1 cellular context compared by ENCODE assay signal in the genomic region with DNA sequence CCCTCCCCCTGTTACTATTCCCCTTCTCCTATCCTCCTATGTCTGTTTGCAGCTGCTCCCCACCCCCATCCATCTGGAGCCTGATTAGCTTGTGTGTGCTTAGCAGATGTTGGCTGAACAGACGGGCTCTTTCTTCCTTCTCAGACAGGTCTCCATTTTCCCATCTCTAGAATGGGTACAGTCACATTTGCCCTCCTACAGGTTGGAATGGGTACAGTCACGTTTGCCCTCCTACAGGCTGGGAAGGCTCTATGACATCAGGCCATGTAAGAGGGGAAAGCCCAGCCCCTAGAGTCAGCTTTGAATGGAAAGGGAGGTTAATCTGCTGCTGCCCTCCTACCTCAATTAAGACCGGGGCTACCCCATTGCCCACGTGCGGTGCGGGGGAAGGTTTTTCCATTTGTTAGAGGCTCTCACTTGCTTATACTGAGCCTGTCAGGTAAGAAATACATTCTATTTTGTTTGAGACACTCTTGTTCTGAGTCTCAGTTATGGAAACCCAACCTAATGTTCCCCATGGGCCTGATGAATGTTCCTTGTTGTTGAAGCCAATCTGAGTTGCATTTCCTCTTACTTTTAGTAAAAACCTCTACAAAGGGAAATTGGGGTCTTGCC.
A peak's percentile ranks its signal among the peaks of the same experiment; 100 is the strongest.
TF ChIP-seq lines count a peak whose summit lies in the region.

No MANE protein-coding gene starts in this region.

TF ChIP-seq in K562, 482 proteins besides CTCF, POLR2A, EP300 and RAD21 (continued from another document and continues in another):
- TF ChIP-seq, protein P1, sequence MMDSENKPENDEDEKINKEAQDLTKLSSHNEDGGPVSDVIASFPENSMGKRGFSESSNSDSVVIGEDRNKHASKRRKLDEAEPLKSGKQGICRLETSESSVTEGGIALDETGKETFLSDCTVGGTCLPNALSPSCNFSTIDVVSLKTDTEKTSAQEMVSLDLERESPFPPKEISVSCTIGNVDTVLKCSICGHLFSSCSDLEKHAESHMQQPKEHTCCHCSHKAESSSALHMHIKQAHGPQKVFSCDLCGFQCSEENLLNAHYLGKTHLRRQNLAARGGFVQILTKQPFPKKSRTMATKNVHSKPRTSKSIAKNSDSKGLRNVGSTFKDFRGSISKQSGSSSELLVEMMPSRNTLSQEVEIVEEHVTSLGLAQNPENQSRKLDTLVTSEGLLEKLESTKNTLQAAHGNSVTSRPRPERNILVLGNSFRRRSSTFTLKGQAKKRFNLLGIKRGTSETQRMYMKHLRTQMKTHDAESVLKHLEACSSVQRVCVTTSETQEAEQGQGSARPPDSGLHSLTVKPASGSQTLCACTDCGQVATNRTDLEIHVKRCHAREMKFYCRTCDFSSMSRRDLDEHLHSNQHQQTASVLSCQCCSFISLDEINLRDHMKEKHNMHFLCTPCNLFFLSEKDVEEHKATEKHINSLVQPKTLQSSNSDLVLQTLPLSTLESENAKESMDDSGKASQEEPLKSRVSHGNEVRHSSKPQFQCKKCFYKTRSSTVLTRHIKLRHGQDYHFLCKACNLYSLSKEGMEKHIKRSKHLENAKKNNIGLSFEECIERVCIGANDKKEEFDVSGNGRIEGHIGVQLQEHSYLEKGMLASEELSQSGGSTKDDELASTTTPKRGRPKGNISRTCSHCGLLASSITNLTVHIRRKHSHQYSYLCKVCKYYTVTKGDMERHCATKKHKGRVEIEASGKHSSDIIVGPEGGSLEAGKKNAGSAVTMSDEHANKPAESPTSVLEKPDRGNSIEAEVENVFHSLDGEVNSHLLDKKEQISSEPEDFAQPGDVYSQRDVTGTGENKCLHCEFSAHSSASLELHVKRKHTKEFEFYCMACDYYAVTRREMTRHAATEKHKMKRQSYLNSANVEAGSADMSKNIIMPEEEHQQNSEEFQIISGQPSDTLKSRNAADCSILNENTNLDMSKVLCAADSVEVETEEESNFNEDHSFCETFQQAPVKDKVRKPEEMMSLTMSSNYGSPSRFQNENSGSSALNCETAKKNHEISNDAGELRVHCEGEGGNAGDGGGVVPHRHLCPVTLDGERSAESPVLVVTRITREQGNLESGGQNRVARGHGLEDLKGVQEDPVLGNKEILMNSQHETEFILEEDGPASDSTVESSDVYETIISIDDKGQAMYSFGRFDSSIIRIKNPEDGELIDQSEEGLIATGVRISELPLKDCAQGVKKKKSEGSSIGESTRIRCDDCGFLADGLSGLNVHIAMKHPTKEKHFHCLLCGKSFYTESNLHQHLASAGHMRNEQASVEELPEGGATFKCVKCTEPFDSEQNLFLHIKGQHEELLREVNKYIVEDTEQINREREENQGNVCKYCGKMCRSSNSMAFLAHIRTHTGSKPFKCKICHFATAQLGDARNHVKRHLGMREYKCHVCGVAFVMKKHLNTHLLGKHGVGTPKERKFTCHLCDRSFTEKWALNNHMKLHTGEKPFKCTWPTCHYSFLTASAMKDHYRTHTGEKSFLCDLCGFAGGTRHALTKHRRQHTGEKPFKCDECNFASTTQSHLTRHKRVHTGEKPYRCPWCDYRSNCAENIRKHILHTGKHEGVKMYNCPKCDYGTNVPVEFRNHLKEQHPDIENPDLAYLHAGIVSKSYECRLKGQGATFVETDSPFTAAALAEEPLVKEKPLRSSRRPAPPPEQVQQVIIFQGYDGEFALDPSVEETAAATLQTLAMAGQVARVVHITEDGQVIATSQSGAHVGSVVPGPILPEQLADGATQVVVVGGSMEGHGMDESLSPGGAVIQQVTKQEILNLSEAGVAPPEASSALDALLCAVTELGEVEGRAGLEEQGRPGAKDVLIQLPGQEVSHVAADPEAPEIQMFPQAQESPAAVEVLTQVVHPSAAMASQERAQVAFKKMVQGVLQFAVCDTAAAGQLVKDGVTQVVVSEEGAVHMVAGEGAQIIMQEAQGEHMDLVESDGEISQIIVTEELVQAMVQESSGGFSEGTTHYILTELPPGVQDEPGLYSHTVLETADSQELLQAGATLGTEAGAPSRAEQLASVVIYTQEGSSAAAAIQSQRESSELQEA (IDR thresholded peaks at IDR 0.05; ENCODE audit: low read depth), result no peak
- TF ChIP-seq TFAM (CRISPR knock-in tag; conservative IDR thresholded peaks at IDR 0.05), result no peak
- TF ChIP-seq, protein P2, sequence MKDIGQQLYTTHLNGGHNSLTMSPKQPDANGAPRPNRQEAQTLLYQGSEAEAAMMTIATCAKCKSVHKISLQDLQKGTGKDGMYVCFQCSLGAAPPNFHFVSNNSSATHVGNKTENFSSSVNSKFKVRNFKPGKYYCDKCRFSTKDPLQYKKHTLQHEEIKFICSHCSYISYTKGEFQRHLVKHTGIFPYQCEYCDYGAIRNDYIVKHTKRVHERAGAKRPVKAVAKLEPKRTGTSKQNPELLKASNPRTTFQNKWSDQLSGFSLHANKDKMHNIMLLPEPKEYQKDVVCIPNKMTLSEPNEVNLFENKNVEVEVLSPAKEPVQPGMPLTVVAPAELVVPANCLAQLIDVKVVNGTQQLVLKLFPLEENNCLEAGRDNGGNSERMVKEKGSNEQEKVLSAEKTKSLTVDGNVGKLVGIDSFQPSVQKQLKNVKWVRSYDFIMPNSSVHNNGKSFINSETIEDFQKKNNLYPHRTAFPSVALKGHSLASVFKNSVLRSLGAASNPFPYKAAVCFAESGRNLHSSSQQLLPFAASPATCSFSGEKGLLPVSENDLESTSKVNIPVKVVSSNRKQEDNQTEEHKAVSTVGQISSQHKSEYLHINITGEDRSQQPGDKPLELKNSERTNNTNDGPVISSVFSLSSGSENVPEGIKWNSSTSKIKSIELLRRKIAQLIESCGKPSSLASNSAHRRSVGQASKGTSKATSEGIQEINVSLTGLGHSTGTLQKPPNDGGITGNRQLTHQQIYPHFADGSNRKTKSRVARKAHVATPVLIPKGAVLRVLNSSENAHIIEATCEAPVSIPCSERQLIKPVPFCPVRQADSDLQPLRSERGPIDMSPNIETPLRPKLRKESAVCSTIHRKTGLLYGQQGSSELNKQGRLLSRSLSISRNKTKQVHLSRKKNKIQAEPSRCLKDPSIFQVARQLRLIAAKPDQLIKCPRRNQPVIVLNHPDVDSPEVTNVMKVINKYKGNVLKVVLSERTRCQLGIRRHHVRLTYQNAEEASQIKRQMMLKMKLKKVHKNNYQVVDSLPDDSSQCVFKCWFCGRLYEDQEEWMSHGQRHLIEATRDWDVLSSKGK (CRISPR knock-in tag; IDR thresholded peaks at IDR 0.05), result no peak
- TF ChIP-seq NFIC (IDR thresholded peaks at IDR 0.05), result peak; percentile 56
- no peak for TF ChIP-seq IFI16 (CRISPR knock-in tag; IDR thresholded peaks at IDR 0.05)
- TF ChIP-seq ZNF354B (CRISPR knock-in tag; IDR thresholded peaks at IDR 0.05), result no peak
- no peak for TF ChIP-seq SMAD1 (IDR thresholded peaks at IDR 0.05; ENCODE audit: low read depth, low read length, partially characterized antibody)
- no peak for TF ChIP-seq ZNF764 (CRISPR knock-in tag; IDR thresholded peaks at IDR 0.05; ENCODE audit: low read depth)
- TF ChIP-seq, protein P3, sequence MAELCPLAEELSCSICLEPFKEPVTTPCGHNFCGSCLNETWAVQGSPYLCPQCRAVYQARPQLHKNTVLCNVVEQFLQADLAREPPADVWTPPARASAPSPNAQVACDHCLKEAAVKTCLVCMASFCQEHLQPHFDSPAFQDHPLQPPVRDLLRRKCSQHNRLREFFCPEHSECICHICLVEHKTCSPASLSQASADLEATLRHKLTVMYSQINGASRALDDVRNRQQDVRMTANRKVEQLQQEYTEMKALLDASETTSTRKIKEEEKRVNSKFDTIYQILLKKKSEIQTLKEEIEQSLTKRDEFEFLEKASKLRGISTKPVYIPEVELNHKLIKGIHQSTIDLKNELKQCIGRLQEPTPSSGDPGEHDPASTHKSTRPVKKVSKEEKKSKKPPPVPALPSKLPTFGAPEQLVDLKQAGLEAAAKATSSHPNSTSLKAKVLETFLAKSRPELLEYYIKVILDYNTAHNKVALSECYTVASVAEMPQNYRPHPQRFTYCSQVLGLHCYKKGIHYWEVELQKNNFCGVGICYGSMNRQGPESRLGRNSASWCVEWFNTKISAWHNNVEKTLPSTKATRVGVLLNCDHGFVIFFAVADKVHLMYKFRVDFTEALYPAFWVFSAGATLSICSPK (IDR thresholded peaks at IDR 0.05; ENCODE audit: borderline replicate concordance), result no peak
- TF ChIP-seq HDGF (IDR thresholded peaks at IDR 0.05), result no peak
- peak; percentile 54; the same call in 1 of the 2 replicates for TF ChIP-seq PTBP1 (IDR thresholded peaks at IDR 0.05; ENCODE audit: low read depth, low read length)
- no peak for TF ChIP-seq TAF15 (IDR thresholded peaks at IDR 0.05; ENCODE audit: low read depth, low read length)
- TF ChIP-seq SLC30A9 (CRISPR knock-in tag; IDR thresholded peaks at IDR 0.05), result no peak
- TF ChIP-seq HDAC2 (IDR thresholded peaks at IDR 0.05), result peak; percentile 86
- TF ChIP-seq ZNF274 (IDR thresholded peaks at IDR 0.05; ENCODE audit: borderline replicate concordance, low read depth, low read length), result no peak
- TF ChIP-seq, protein P4, sequence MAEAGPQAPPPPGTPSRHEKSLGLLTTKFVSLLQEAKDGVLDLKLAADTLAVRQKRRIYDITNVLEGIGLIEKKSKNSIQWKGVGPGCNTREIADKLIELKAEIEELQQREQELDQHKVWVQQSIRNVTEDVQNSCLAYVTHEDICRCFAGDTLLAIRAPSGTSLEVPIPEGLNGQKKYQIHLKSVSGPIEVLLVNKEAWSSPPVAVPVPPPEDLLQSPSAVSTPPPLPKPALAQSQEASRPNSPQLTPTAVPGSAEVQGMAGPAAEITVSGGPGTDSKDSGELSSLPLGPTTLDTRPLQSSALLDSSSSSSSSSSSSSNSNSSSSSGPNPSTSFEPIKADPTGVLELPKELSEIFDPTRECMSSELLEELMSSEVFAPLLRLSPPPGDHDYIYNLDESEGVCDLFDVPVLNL (CRISPR knock-in tag; IDR thresholded peaks at IDR 0.05; ENCODE audit: low read depth), result no peak
- TF ChIP-seq PML (IDR thresholded peaks at IDR 0.05; ENCODE audit: low read length), result no peak
- no peak for TF ChIP-seq NCOA1 (IDR thresholded peaks at IDR 0.05; ENCODE audit: low read depth)
- no peak for TF ChIP-seq EZH2 (IDR thresholded peaks at IDR 0.05; ENCODE audit: borderline replicate concordance, low read depth, low read length)
- TF ChIP-seq MECOM (CRISPR knock-in tag; IDR thresholded peaks at IDR 0.05), result no peak
- no peak for TF ChIP-seq NR4A1 (CRISPR knock-in tag; IDR thresholded peaks at IDR 0.05)
- TF ChIP-seq NR4A1 (tag; IDR thresholded peaks at IDR 0.05), result no peak
- TF ChIP-seq, protein P5, sequence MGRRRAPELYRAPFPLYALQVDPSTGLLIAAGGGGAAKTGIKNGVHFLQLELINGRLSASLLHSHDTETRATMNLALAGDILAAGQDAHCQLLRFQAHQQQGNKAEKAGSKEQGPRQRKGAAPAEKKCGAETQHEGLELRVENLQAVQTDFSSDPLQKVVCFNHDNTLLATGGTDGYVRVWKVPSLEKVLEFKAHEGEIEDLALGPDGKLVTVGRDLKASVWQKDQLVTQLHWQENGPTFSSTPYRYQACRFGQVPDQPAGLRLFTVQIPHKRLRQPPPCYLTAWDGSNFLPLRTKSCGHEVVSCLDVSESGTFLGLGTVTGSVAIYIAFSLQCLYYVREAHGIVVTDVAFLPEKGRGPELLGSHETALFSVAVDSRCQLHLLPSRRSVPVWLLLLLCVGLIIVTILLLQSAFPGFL (CRISPR knock-in tag; IDR thresholded peaks at IDR 0.05), result no peak
- no peak for TF ChIP-seq HNRNPH1 (optimal IDR thresholded peaks at IDR 0.05; ENCODE audit: low read depth, low read length)
- no peak for TF ChIP-seq SMAD2 (IDR thresholded peaks at IDR 0.05; ENCODE audit: low read depth, low read length)
- TF ChIP-seq ZFP1 (CRISPR knock-in tag; IDR thresholded peaks at IDR 0.05), result no peak
- no peak for TF ChIP-seq ZNF445 (CRISPR knock-in tag; IDR thresholded peaks at IDR 0.05; ENCODE audit: low read depth)
- no peak for TF ChIP-seq FOXJ2 (tag; IDR thresholded peaks at IDR 0.05)
- TF ChIP-seq YBX1 (IDR thresholded peaks at IDR 0.05), result no peak
- no peak for TF ChIP-seq MCM3 (IDR thresholded peaks at IDR 0.05)
- TF ChIP-seq KDM4B (IDR thresholded peaks at IDR 0.05; ENCODE audit: borderline replicate concordance in 2 of 2, low read depth in 1 of 2), result no peak
- peak; percentile 41 for TF ChIP-seq NCOR1 (IDR thresholded peaks at IDR 0.05)
- TF ChIP-seq, protein P6, sequence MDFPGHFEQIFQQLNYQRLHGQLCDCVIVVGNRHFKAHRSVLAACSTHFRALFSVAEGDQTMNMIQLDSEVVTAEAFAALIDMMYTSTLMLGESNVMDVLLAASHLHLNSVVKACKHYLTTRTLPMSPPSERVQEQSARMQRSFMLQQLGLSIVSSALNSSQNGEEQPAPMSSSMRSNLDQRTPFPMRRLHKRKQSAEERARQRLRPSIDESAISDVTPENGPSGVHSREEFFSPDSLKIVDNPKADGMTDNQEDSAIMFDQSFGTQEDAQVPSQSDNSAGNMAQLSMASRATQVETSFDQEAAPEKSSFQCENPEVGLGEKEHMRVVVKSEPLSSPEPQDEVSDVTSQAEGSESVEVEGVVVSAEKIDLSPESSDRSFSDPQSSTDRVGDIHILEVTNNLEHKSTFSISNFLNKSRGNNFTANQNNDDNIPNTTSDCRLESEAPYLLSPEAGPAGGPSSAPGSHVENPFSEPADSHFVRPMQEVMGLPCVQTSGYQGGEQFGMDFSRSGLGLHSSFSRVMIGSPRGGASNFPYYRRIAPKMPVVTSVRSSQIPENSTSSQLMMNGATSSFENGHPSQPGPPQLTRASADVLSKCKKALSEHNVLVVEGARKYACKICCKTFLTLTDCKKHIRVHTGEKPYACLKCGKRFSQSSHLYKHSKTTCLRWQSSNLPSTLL (IDR thresholded peaks at IDR 0.05), result no peak
- no peak for TF ChIP-seq GABPB1 (CRISPR knock-in tag; IDR thresholded peaks at IDR 0.05)
- no peak for TF ChIP-seq ZNF184 (CRISPR knock-in tag; IDR thresholded peaks at IDR 0.05)
- TF ChIP-seq TCF3 (CRISPR knock-in tag; IDR thresholded peaks at IDR 0.05), result 0 out of 2 replicates have a peak, but pooled peaks have one; percentile 44
- no peak for TF ChIP-seq SAFB2 (IDR thresholded peaks at IDR 0.05; ENCODE audit: borderline replicate concordance, low read depth, low read length, severe bottlenecking)
- no peak for TF ChIP-seq PRPF4 (IDR thresholded peaks at IDR 0.05; ENCODE audit: insufficient read depth, low read depth, low read length, poor library complexity, severe bottlenecking)
- TF ChIP-seq MTA3 (IDR thresholded peaks at IDR 0.05; ENCODE audit: borderline replicate concordance), result no peak
- TF ChIP-seq BCOR (IDR thresholded peaks at IDR 0.05), result peak; percentile 99
- TF ChIP-seq, protein P7, sequence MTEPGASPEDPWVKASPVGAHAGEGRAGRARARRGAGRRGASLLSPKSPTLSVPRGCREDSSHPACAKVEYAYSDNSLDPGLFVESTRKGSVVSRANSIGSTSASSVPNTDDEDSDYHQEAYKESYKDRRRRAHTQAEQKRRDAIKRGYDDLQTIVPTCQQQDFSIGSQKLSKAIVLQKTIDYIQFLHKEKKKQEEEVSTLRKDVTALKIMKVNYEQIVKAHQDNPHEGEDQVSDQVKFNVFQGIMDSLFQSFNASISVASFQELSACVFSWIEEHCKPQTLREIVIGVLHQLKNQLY (CRISPR knock-in tag; conservative IDR thresholded peaks at IDR 0.05), result no peak
- TF ChIP-seq DNMT1 (IDR thresholded peaks at IDR 0.05), result no peak
- no peak for TF ChIP-seq TAF7 (tag; IDR thresholded peaks at IDR 0.05)
- peak; percentile 84 for TF ChIP-seq CBFA2T2 (conservative IDR thresholded peaks at IDR 0.05)
- TF ChIP-seq NR3C1 (CRISPR knock-in tag; IDR thresholded peaks at IDR 0.05), result no peak
- TF ChIP-seq TRIM24 (IDR thresholded peaks at IDR 0.05), result peak; percentile 64 to 67; a peak in 3 of 4 replicates
